ENCODE assay signal across 8 cellular contexts in genomic region chr9:128552744-128553221, GRCh38.
DNase-seq lines count a peak whose midpoint lies in the region; ATAC-seq lines count a peak whose summit lies in the region.

No MANE protein-coding gene starts in this region.

- peaks cover 61 to 75% (median 64%) of the 10 kb centered on the region in 10 experiments for H3K4me1 ChIP-seq in BLaER1 treated with 17β-estradiol and CSF1 and Interleukin-3, amounts not matched to agents 10 nM and 100 nM

- H3K36me3 ChIP-seq in BLaER1 treated with 17β-estradiol and CSF1 and Interleukin-3, amounts not matched to agents 10 nM and 100 nM, result peaks cover 0 to 9% (median 0%) of the 10 kb centered on the region in 11 experiments; a peak in 3 of 22 replicates

- H3K9ac ChIP-seq in BLaER1 treated with 17β-estradiol and CSF1 and Interleukin-3, amounts not matched to agents 10 nM and 100 nM, result peak overlapping the region; percentile 86 to 97 (median 92)

- DNase-seq in RKO (ENCODE audit: low spot score) (peak; percentile 69), T47D (ENCODE audit: low read depth in 1 of 2, low spot score in 1 of 2) (peak; percentile 54 to 57), kidney tubule cell (ENCODE audit: low spot score) (peak; percentile 45), SKM-1 (lab: John Stamatoyannopoulos, UW; ENCODE audit: unreplicated experiment) (no peak)
- peak; percentile 71 for DNase-seq in stimulated activated CD4-positive, alpha-beta T cell treated with anti-CD3 and anti-CD28 coated beads, Interleukin-15, amount 100 ng/mL, for 24 hours

- H3K27me3 ChIP-seq in BLaER1 treated with 17β-estradiol and CSF1 and Interleukin-3, amounts not matched to agents 10 nM and 100 nM, result no peaks in the 10 kb centered on the region

- ATAC-seq in GM18873 (IDR thresholded peaks at IDR 0.05; ENCODE audit: low FRiP score, unreplicated experiment) (peak; percentile 40), HG03139 (IDR thresholded peaks at IDR 0.05; ENCODE audit: unreplicated experiment) (peak; percentile 34)

- H3K9me3 ChIP-seq in BLaER1 treated with 17β-estradiol and CSF1 and Interleukin-3, amounts not matched to agents 10 nM and 100 nM (replicated peaks in 1 of 11), result no peaks in the 10 kb centered on the region

- peaks cover 36 to 53% (median 48%) of the 10 kb centered on the region in 11 experiments for H4K20me1 ChIP-seq in BLaER1 treated with 17β-estradiol and CSF1 and Interleukin-3, amounts not matched to agents 10 nM and 100 nM

- H3K4me3 ChIP-seq in BLaER1 treated with 17β-estradiol and CSF1 and Interleukin-3, amounts not matched to agents 10 nM and 100 nM, result peak overlapping the region; percentile 89 to 99 (median 98)

- in situ Hi-C loops in T47D (cut with HindIII; ENCODE audit: low pct_unique_long_range_greater_than_20kb, low sequenced_read_pairs), result no loop called here

- H3K4me2 ChIP-seq in BLaER1 treated with 17β-estradiol and CSF1 and Interleukin-3, amounts not matched to agents 10 nM and 100 nM, result peak overlapping the region; percentile 72 to 90 (median 86)

- peak overlapping the region; percentile 76 to 90 (median 85) for H3K27ac ChIP-seq in BLaER1 treated with 17β-estradiol and CSF1 and Interleukin-3, amounts not matched to agents 10 nM and 100 nM
